Comparison of ENCODE assay signal across 21 cellular contexts in genomic region chr17:1693339-1693738, GRCh38. TPM values are rescaled to one million over a fixed set of nuclear protein-coding genes. Genes with fewer than 3 reads are reported as not detected.
A peak's percentile ranks its signal among the peaks of the same experiment; 100 is the strongest.
DNase-seq lines count a peak whose midpoint lies in the region; ATAC-seq and TF ChIP-seq lines count a peak whose summit lies in the region.
"Had no signal": no experiment of that assay in that cellular context is flagged by ENCODE, and none has a peak within 500 bp of the region (broad histone marks: within the 10 kb centered on the region; RNA-seq: fewer than 3 reads in every experiment).

No MANE protein-coding gene starts in this region.

- no peaks in the 10 kb centered on the region for H3K27me3 ChIP-seq in brain microvascular endothelial cell (replicated peaks)

- H3K36me3 ChIP-seq in brain microvascular endothelial cell (replicated peaks) = no peaks in the 10 kb centered on the region

- no peaks in the 10 kb centered on the region; the same call in 1 of the 2 replicates for H3K27me3 Mint-ChIP-seq in HFFc6 (ENCODE audit: insufficient read depth)

- peak; percentile 17 for DNase-seq in CD1c-positive myeloid dendritic cell (ENCODE audit: extremely low spot score)
- peak; percentile 11 for DNase-seq in HFFc6
- peak; percentile 54 for DNase-seq in brain microvascular endothelial cell
- DNase-seq in kidney tubule cell (ENCODE audit: low spot score) = peak; percentile 43
- DNase-seq in mesenteric fat pad (ENCODE audit: low spot score) = no peak
- DNase-seq in foreskin melanocyte = no peak
- DNase-seq: Caco-2; CD4-positive, CD25-positive, alpha-beta regulatory T cell; DMS53; Kasumi-1; NCI-H1417; NCI-H1930; NCI-H446; NCI-H69; SHP77 treated with DMSO at 0.1 percent for 48 hours had no signal

- TF ChIP-seq CTCF in HFFc6 (IDR thresholded peaks at IDR 0.05) = no peak
- no peak for TF ChIP-seq CTCF in brain microvascular endothelial cell (IDR thresholded peaks at IDR 0.05; ENCODE audit: low read depth, low read length, missing control alignments)

- H3K27ac Mint-ChIP-seq in HFFc6 = no peak overlapping the region; the same call in 1 of the 2 replicates
- H3K27ac Mint-ChIP-seq: GM23338, IgD-negative memory B cell had no signal

- H3K27ac ChIP-seq in brain microvascular endothelial cell = no peak overlapping the region

- H3K4me3 Mint-ChIP-seq in HFFc6 = no peak overlapping the region
- H3K4me3 Mint-ChIP-seq: CD4-positive, CD25-positive, alpha-beta regulatory T cell; GM23338; IgD-negative memory B cell had no signal

- no peak for ATAC-seq in HG02938 (IDR thresholded peaks at IDR 0.05; ENCODE audit: unreplicated experiment)
- no peak for ATAC-seq in GM19328 (IDR thresholded peaks at IDR 0.05; ENCODE audit: unreplicated experiment)
- ATAC-seq: GM23338, SK-N-SH treated with all-trans-retinoic acid at 6 μM for 48 hours had no signal

- no peak overlapping the region for H3K4me3 ChIP-seq in brain microvascular endothelial cell (ENCODE audit: low read depth, low read length)
- H3K4me3 ChIP-seq: GM23338 had no signal

- in situ Hi-C loops in brain microvascular endothelial cell (cut with HindIII; ENCODE audit: low pct_ligation_motif_present, low sequenced_read_pairs) = no loop called here

- H3K9me3 Mint-ChIP-seq in HFFc6 = peaks cover 11% of the 10 kb centered on the region
- H3K9me3 Mint-ChIP-seq: IgD-negative memory B cell had no signal

- peaks cover 7% of the 10 kb centered on the region for H3K4me1 Mint-ChIP-seq in HFFc6 (ENCODE audit: low read depth)
- H3K4me1 Mint-ChIP-seq: CD4-positive, CD25-positive, alpha-beta regulatory T cell; GM23338 had no signal

- peaks cover 10% of the 10 kb centered on the region; the same call in 1 of the 2 replicates for H3K36me3 Mint-ChIP-seq in HFFc6 (ENCODE audit: low read depth)
- H3K36me3 Mint-ChIP-seq: CD4-positive, CD25-positive, alpha-beta regulatory T cell; IgD-negative memory B cell had no signal

RNA-seq across cellular contexts. Expression of gene PRPF8, which starts 8.7 kb away (rescaled TPM):
- total RNA-seq in HFFc6 (2021; fragmentation: NEBNext Ultra II Directional; extraction: Animal tissue kit (Norgen Biotek cat#: 25700)) = 100 to 1,000 TPM; 224 to 285 (median 248) TPM
- total RNA-seq in mesenteric fat pad = 225 TPM

RNA-seq across cellular contexts. Expression of gene TLCD2, which starts 16.8 kb away (rescaled TPM):
- 1 to 10 TPM; 2.7 to 3.8 (median 3.2) TPM for total RNA-seq in HFFc6 (2021; fragmentation: NEBNext Ultra II Directional; extraction: Animal tissue kit (Norgen Biotek cat#: 25700))
- total RNA-seq in mesenteric fat pad = 30.1 TPM

RNA-seq across cellular contexts. Expression of gene WDR81, which starts 31.2 kb away (rescaled TPM):
- total RNA-seq in HFFc6 (2021; fragmentation: NEBNext Ultra II Directional; extraction: Animal tissue kit (Norgen Biotek cat#: 25700)) = 10 to 100 TPM; 12.5 to 18.1 (median 13.2) TPM
- 47.4 TPM for total RNA-seq in mesenteric fat pad

RNA-seq across cellular contexts. Expression of gene RILP, which starts 43.7 kb away (rescaled TPM):
- 1 to 10 TPM; 4.6 to 6.5 (median 5.0) TPM for total RNA-seq in HFFc6 (2021; fragmentation: NEBNext Ultra II Directional; extraction: Animal tissue kit (Norgen Biotek cat#: 25700))
- 31.4 TPM for total RNA-seq in mesenteric fat pad

RNA-seq across cellular contexts. Expression of gene SCARF1, which starts 47.8 kb away (rescaled TPM):
- total RNA-seq in HFFc6 (2021; fragmentation: NEBNext Ultra II Directional; extraction: Animal tissue kit (Norgen Biotek cat#: 25700)) = under 1 TPM; 0.09 to 0.38 (median 0.21) TPM
- 25.7 TPM for total RNA-seq in mesenteric fat pad
- total RNA-seq: A673 had no signal

Comparison
In these comparisons a context has a peak if more than half of its experiments do, and no peak if none do; other contexts are left out.
1. DNase-seq: peak in CD1c-positive myeloid dendritic cell (single experiment), HFFc6 (single experiment), brain microvascular endothelial cell (single experiment) and kidney tubule cell (single experiment); none in mesenteric fat pad (single experiment) and foreskin melanocyte (single experiment).